18 cellular contexts compared by ENCODE assay signal in genomic region chr4:7312691-7313090, GRCh38.
A peak's percentile ranks its signal among the peaks of the same experiment; 100 is the strongest.
DNase-seq lines count a peak whose midpoint lies in the region; ATAC-seq and TF ChIP-seq lines count a peak whose summit lies in the region.
"Had no signal": no experiment of that assay in that cellular context is flagged by ENCODE, and none has a peak within 500 bp of the region (broad histone marks: within the 10 kb centered on the region; RNA-seq: fewer than 3 reads in every experiment).

No MANE protein-coding gene starts in this region.

- H2AFZ ChIP-seq in neuronal stem cell (ENCODE audit: low read length): no peak overlapping the region

- H3K4me3 Mint-ChIP-seq in activated CD4-positive, alpha-beta T cell treated with anti-CD3 and anti-CD28 coated beads for 36 hours: no peak overlapping the region
- H3K4me3 Mint-ChIP-seq in osteocyte (ENCODE audit: unreplicated experiment): no peak overlapping the region
- H3K4me3 Mint-ChIP-seq: CD8-positive, alpha-beta T cell; HFFc6 had no signal

- CTCF ChIA-PET in activated CD4-positive, alpha-beta T cell treated with anti-CD3 and anti-CD28 coated beads for 36 hours (lab: Charles Lee): interaction anchor here (1.0 kb wide), 1 partner anchor 34 kb away, joined by 3 read pairs; no protein-coding TSS in a partner anchor

- H3K4ac ChIP-seq in neuronal stem cell (ENCODE audit: low read length): no peak overlapping the region

- H3K14ac ChIP-seq in neuronal stem cell (ENCODE audit: low read length): no peak overlapping the region

- H3K4me2 ChIP-seq in BLaER1 treated with 17β-estradiol and CSF1 and Interleukin-3, amounts not matched to agents 10 nM and 100 nM: peak overlapping the region in 6 of 11 experiments; percentile 31 to 64 (median 52); a peak in 6 of 22 replicates
- H3K4me2 ChIP-seq in neuronal stem cell (ENCODE audit: insufficient read depth, low read length, poor library complexity, severe bottlenecking): no peak overlapping the region
- H3K4me2 ChIP-seq: A549 had no signal

- no CpG with 5 or more reads among the region's 7 CpGs for WGBS in neuronal stem cell (ENCODE audit: extremely low coverage in 2 of 2, insufficient read length in 2 of 2, insufficient replicate concordance in 1 of 2), 2 donors

- no peak overlapping the region for H2BK12ac ChIP-seq in neuronal stem cell (ENCODE audit: low read length)

- no peak overlapping the region for H4K91ac ChIP-seq in neuronal stem cell (ENCODE audit: low read depth, low read length, poor library complexity)

- no peaks in the 10 kb centered on the region; a peak in 1 of 22 replicates for H3K36me3 ChIP-seq in BLaER1 treated with 17β-estradiol and CSF1 and Interleukin-3, amounts not matched to agents 10 nM and 100 nM
- no peaks in the 10 kb centered on the region for H3K36me3 ChIP-seq in neuronal stem cell (replicated peaks in 1 of 2; ENCODE audit: control insufficient read depth in 2 of 2, insufficient read depth in 2 of 2, low read length in 2 of 2)
- H3K36me3 ChIP-seq: BE2C had no signal

- H3K79me1 ChIP-seq in neuronal stem cell (ENCODE audit: low read depth, low read length): peaks cover 3% of the 10 kb centered on the region

- peaks cover 1 to 8% (median 5%) of the 10 kb centered on the region in 11 experiments; a peak in 17 of 22 replicates for H3K9me3 ChIP-seq in BLaER1 treated with 17β-estradiol and CSF1 and Interleukin-3, amounts not matched to agents 10 nM and 100 nM (replicated peaks in 1 of 11)
- H3K9me3 ChIP-seq in neuronal stem cell (replicated peaks in 1 of 2; ENCODE audit: control insufficient read depth in 2 of 2, insufficient read depth in 1 of 2, low read depth in 1 of 2, low read length in 2 of 2): peaks cover 0 to 2% of the 10 kb centered on the region in 2 donors
- H3K9me3 ChIP-seq: A549, BE2C had no signal

- no peak overlapping the region for H3K9ac ChIP-seq in BLaER1 treated with 17β-estradiol and CSF1 and Interleukin-3, amounts not matched to agents 10 nM and 100 nM
- no peak overlapping the region for H3K9ac ChIP-seq in neuronal stem cell (ENCODE audit: low read depth, low read length, poor library complexity)

- no peak overlapping the region for H2BK5ac ChIP-seq in neuronal stem cell (ENCODE audit: low read length)

- H3K4me1 ChIP-seq in BLaER1 treated with 17β-estradiol and CSF1 and Interleukin-3, amounts not matched to agents 10 nM and 100 nM: peaks cover 0 to 32% (median 24%) of the 10 kb centered on the region in 10 experiments; a peak in 16 of 20 replicates
- peaks cover 0 to 4% of the 10 kb centered on the region in 2 donors for H3K4me1 ChIP-seq in neuronal stem cell (ENCODE audit: control insufficient read depth in 2 of 2, insufficient read depth in 1 of 2, low read depth in 1 of 2, low read length in 2 of 2)
- H3K4me1 ChIP-seq: A549, BE2C had no signal

- peak overlapping the region; percentile 60 for H2AK5ac ChIP-seq in neuronal stem cell (ENCODE audit: low read depth, low read length)

- no peaks in the 10 kb centered on the region for H3K36me3 Mint-ChIP-seq in activated CD4-positive, alpha-beta T cell treated with anti-CD3 and anti-CD28 coated beads for 36 hours (ENCODE audit: low read depth)
- no peaks in the 10 kb centered on the region for H3K36me3 Mint-ChIP-seq in osteocyte (ENCODE audit: unreplicated experiment)
- H3K36me3 Mint-ChIP-seq: CD14-positive monocyte; CD8-positive, alpha-beta T cell had no signal

- ATAC-seq in GM21619 (IDR thresholded peaks at IDR 0.05; ENCODE audit: unreplicated experiment): no peak
- no peak for ATAC-seq in activated CD4-positive, alpha-beta T cell treated with anti-CD3 and anti-CD28 coated beads for 36 hours
- ATAC-seq: A549; CD8-positive, alpha-beta T cell had no signal

- H3K4me1 Mint-ChIP-seq in activated CD4-positive, alpha-beta T cell treated with anti-CD3 and anti-CD28 coated beads for 36 hours: no peaks in the 10 kb centered on the region
- no peaks in the 10 kb centered on the region for H3K4me1 Mint-ChIP-seq in osteocyte (ENCODE audit: unreplicated experiment)
- H3K4me1 Mint-ChIP-seq: CD14-positive monocyte had no signal

- DNase-seq in dorsolateral prefrontal cortex (no peak), neuronal stem cell (ENCODE audit: low spot score) (no peak), osteocyte (ENCODE audit: extremely low spot score, unreplicated experiment) (no peak), EL (no peak)
- no peak for DNase-seq in activated CD4-positive, alpha-beta T cell treated with anti-CD3 and anti-CD28 coated beads for 36 hours
- DNase-seq: BE2C; CD8-positive, alpha-beta T cell; COR-L47; DND-41; GF-D8; HCEC 1CT; HFFc6; IMR-90 had no signal

- H2BK120ac ChIP-seq in neuronal stem cell (ENCODE audit: low read depth, low read length): no peak overlapping the region

- intact Hi-C loops in dorsolateral prefrontal cortex (cut with DNase I): loop anchor here in 1 of 2 donors (5.0 kb wide), 1 partner anchor 55 kb away; no protein-coding TSS in a partner anchor
- intact Hi-C loops in activated CD4-positive, alpha-beta T cell treated with anti-CD3 and anti-CD28 coated beads for 36 hours (cut with DNase I, micrococcal nuclease): no loop called here

- TF ChIP-seq CTCF in dorsolateral prefrontal cortex (IDR thresholded peaks at IDR 0.05 in 54 of 56, conservative IDR thresholded peaks at IDR 0.05 in 2 of 56; ENCODE audit: low read depth in 1 of 56, partially characterized antibody in 56 of 56) (no peak), osteocyte (IDR thresholded peaks at IDR 0.05) (no peak)

- no peak overlapping the region for H2BK15ac ChIP-seq in neuronal stem cell (ENCODE audit: low read length)

- H3K18ac ChIP-seq in neuronal stem cell (ENCODE audit: low read length): peak overlapping the region; percentile 23

- POLR2A ChIA-PET in activated CD4-positive, alpha-beta T cell treated with anti-CD3 and anti-CD28 coated beads for 36 hours (lab: Charles Lee): no interaction called here

- peaks cover 11% of the 10 kb centered on the region for H3K27me3 Mint-ChIP-seq in activated CD4-positive, alpha-beta T cell treated with anti-CD3 and anti-CD28 coated beads for 36 hours
- peaks cover 60% of the 10 kb centered on the region for H3K27me3 Mint-ChIP-seq in osteocyte (ENCODE audit: unreplicated experiment)

- no peak overlapping the region for H4K8ac ChIP-seq in neuronal stem cell (ENCODE audit: low read depth, low read length)

- no peak overlapping the region for H3K23ac ChIP-seq in neuronal stem cell (ENCODE audit: low read depth, low read length, poor library complexity)

- H3K27ac ChIP-seq in BLaER1 treated with 17β-estradiol and CSF1 and Interleukin-3, amounts not matched to agents 10 nM and 100 nM: no peak overlapping the region
- H3K27ac ChIP-seq in angular gyrus (ENCODE audit: low read depth, low read length): peak overlapping the region; percentile 98
- H3K27ac ChIP-seq in dorsolateral prefrontal cortex: peak overlapping the region in 58 of 59 donors; percentile 9 to 100 (median 96)
- no peak overlapping the region for H3K27ac ChIP-seq in neuronal stem cell (replicated peaks; ENCODE audit: low read length)
- H3K27ac ChIP-seq: A549 had no signal

- H4K20me1 ChIP-seq in BLaER1 treated with 17β-estradiol and CSF1 and Interleukin-3, amounts not matched to agents 10 nM and 100 nM: no peaks in the 10 kb centered on the region

- H3K27me3 ChIP-seq in BLaER1 treated with 17β-estradiol and CSF1 and Interleukin-3, amounts not matched to agents 10 nM and 100 nM: no peaks in the 10 kb centered on the region
- H3K27me3 ChIP-seq in dorsolateral prefrontal cortex: no peaks in the 10 kb centered on the region
- peaks cover 0 to 9% (median 0%) of the 10 kb centered on the region in 3 experiments for H3K27me3 ChIP-seq in neuronal stem cell (ENCODE audit: control insufficient read depth in 3 of 3, insufficient read depth in 3 of 3, low read depth in 1 of 3, low read length in 3 of 3)
- H3K27me3 ChIP-seq: BE2C had no signal

- H3K27ac Mint-ChIP-seq in activated CD4-positive, alpha-beta T cell treated with anti-CD3 and anti-CD28 coated beads for 36 hours: no peak overlapping the region
- no peak overlapping the region for H3K27ac Mint-ChIP-seq in osteocyte (ENCODE audit: unreplicated experiment)
- H3K27ac Mint-ChIP-seq: CD8-positive, alpha-beta T cell; HFFc6 had no signal

- no peaks in the 10 kb centered on the region for H3K9me3 Mint-ChIP-seq in activated CD4-positive, alpha-beta T cell treated with anti-CD3 and anti-CD28 coated beads for 36 hours (ENCODE audit: low read depth)
- H3K9me3 Mint-ChIP-seq in osteocyte (ENCODE audit: unreplicated experiment): no peaks in the 10 kb centered on the region
- H3K9me3 Mint-ChIP-seq: CD8-positive, alpha-beta T cell; HFFc6 had no signal

- no peak overlapping the region for H3K4me3 ChIP-seq in BLaER1 treated with 17β-estradiol and CSF1 and Interleukin-3, amounts not matched to agents 10 nM and 100 nM
- H3K4me3 ChIP-seq in dorsolateral prefrontal cortex: no peak overlapping the region
- no peak overlapping the region for H3K4me3 ChIP-seq in neuronal stem cell (ENCODE audit: low read length in 2 of 2)
- H3K4me3 ChIP-seq: A549 had no signal

Comparison
In these comparisons a context has a peak if more than half of its experiments do, and no peak if none do; other contexts are left out.
1. H3K27ac ChIP-seq: peak in angular gyrus (single experiment) and dorsolateral prefrontal cortex (58 of 59); none in BLaER1 treated with 17β-estradiol and CSF1 and Interleukin-3, amounts not matched to agents 10 nM and 100 nM (0 of 11) and neuronal stem cell (single experiment).